Comparison of ENCODE assay signal across 11 cellular contexts in the genomic region with DNA sequence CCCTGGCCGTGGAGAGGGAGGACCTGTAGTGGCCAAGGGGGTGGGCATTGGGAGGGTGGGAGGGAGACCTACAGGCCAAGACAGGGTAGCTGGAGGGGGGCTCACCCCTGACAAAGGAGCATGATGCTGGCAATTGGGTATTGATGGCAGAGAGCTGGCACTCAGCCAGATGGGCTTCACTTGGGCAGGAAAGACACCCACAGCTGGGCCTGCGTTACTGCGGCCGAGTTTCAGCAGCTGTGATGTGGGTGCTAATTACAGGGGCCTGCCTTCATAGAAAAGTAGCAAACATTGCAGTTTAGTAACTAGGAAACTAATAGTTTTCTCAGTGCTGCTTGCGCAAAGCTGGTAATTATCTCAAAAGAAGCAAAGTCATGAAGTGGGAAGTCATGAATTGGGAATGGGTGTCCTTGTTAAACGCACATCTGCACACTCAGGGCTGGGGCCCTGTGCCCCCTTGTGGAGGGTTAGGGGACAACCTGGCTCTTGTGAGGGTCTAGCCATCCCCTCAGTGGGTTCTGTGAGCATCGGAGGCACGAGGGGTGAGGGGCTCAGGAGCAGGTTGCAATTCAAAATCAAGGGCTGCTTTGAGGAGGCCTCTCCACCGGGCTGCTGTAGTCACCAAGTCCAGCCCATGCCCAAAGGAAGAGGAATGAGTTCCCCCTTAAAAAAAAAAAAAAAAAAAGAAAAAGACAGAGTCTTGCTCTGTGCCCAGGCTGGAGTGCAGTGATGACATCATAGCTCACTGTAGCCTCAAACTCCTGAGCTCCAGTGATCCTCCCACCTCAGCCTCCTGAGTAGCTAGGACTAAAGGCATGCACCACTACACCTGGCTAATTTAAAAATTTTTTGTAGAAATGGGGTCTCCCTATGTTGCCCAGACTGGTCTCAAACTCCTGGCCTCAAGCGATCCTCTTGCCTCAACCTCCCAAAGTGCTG. TPM values are rescaled to one million over a fixed set of nuclear protein-coding genes. Genes with fewer than 3 reads are reported as not detected.
DNase-seq lines count a peak whose midpoint lies in the region; ATAC-seq, FAIRE-seq and TF ChIP-seq lines count a peak whose summit lies in the region.
"Had no signal": no experiment of that assay in that cellular context is flagged by ENCODE, and none has a peak within 500 bp of the region (broad histone marks: within the 10 kb centered on the region; RNA-seq: fewer than 3 reads in every experiment).

No MANE protein-coding gene starts in this region.

- DNase-seq in NCI-H446 (lab: John Stamatoyannopoulos, UW): peak; percentile 7 to 41
- DNase-seq in NCI-H446 treated with DMSO at 0.1 percent for 48 hours (lab: John Stamatoyannopoulos, UW): no peak
- DNase-seq in NB4 (ENCODE audit: low read depth): peak; percentile 68
- no peak for DNase-seq in bronchial epithelial cell (ENCODE audit: low read depth)
- DNase-seq in progenitor cell of endocrine pancreas (ENCODE audit: low spot score, unreplicated experiment): no peak
- DNase-seq in GOT3 (lab: John Stamatoyannopoulos, UW): no peak
- DNase-seq: cortex of kidney, KG1 had no signal

- peak overlapping the region; percentile 77 for H3K27ac Mint-ChIP-seq in progenitor cell of endocrine pancreas

- peaks cover 18% of the 10 kb centered on the region for H3K4me1 Mint-ChIP-seq in progenitor cell of endocrine pancreas (ENCODE audit: low read depth)

- ATAC-seq in HG02759 (IDR thresholded peaks at IDR 0.05; ENCODE audit: unreplicated experiment): no peak
- ATAC-seq in GM21529 (IDR thresholded peaks at IDR 0.05; ENCODE audit: unreplicated experiment): no peak

- H3K36me3 Mint-ChIP-seq in progenitor cell of endocrine pancreas (ENCODE audit: insufficient read depth): peaks cover 8% of the 10 kb centered on the region

- H3K27me3 Mint-ChIP-seq in progenitor cell of endocrine pancreas: no peaks in the 10 kb centered on the region

- TF ChIP-seq POLR2A in NB4 (IDR thresholded peaks at IDR 0.05; ENCODE audit: extremely low read depth, insufficient read length): no peak

- no peaks in the 10 kb centered on the region for H3K27me3 ChIP-seq in bronchial epithelial cell (ENCODE audit: control insufficient read depth, insufficient read depth, low read length)
- H3K27me3 ChIP-seq: BLaER1 treated with 17β-estradiol and CSF1 and Interleukin-3, amounts not matched to agents 10 nM and 100 nM had no signal

- H3K4me3 Mint-ChIP-seq in progenitor cell of endocrine pancreas (ENCODE audit: low read depth): no peak overlapping the region

- H3K9me3 Mint-ChIP-seq in progenitor cell of endocrine pancreas (ENCODE audit: low read depth): no peaks in the 10 kb centered on the region

- H3K4me3 ChIP-seq in NB4 (ENCODE audit: low read depth, low read length) (no peak overlapping the region), bronchial epithelial cell (ENCODE audit: low read depth, low read length) (no peak overlapping the region)
- H3K4me3 ChIP-seq: BLaER1 treated with 17β-estradiol and CSF1 and Interleukin-3, amounts not matched to agents 10 nM and 100 nM had no signal

- H3K36me3 ChIP-seq in bronchial epithelial cell (ENCODE audit: control insufficient read depth, insufficient read depth, low read length): peaks cover 30% of the 10 kb centered on the region

- peak; percentile 62 for TF ChIP-seq CTCF in NB4 (IDR thresholded peaks at IDR 0.05; ENCODE audit: low read depth, low read length)
- TF ChIP-seq CTCF in bronchial epithelial cell (IDR thresholded peaks at IDR 0.05; ENCODE audit: insufficient read depth, low read length, severe bottlenecking): peak; percentile 36
- TF ChIP-seq CTCF in progenitor cell of endocrine pancreas (IDR thresholded peaks at IDR 0.05; ENCODE audit: unreplicated experiment): peak; percentile 63

- FAIRE-seq in bronchial epithelial cell (lab: Jason Lieb, UNC): no peak

RNA-seq across cellular contexts. Expression of gene TXNRD2, which starts 24.4 kb away (rescaled TPM):
- 12.9 and 19.1 TPM in 2 replicates for total RNA-seq in bronchial epithelial cell
- 14.0 and 14.3 TPM in 2 replicates for total RNA-seq in progenitor cell of endocrine pancreas

RNA-seq across cellular contexts. Expression of gene COMT, which starts 24.5 kb away (rescaled TPM):
- total RNA-seq in bronchial epithelial cell: 221 and 272 TPM in 2 replicates
- total RNA-seq in progenitor cell of endocrine pancreas: 48.7 and 58.2 TPM in 2 replicates

RNA-seq across cellular contexts. Expression of gene ARVCF, which starts 50.6 kb away (rescaled TPM):
- 19.2 and 23.2 TPM in 2 replicates for total RNA-seq in bronchial epithelial cell
- 95.3 and 101 TPM in 2 replicates for total RNA-seq in progenitor cell of endocrine pancreas

RNA-seq across cellular contexts. Expression of gene TANGO2, which starts 54.9 kb away (rescaled TPM):
- total RNA-seq in bronchial epithelial cell (41.6 and 44.2 TPM in 2 replicates), progenitor cell of endocrine pancreas (19.9 and 21.8 TPM in 2 replicates)

Comparison
In these comparisons a context has a peak if more than half of its experiments do, and no peak if none do; other contexts are left out.
1. DNase-seq: peak in NCI-H446 (2 of 2) and NB4 (single experiment); none in NCI-H446 treated with DMSO at 0.1 percent for 48 hours (single experiment), bronchial epithelial cell (single experiment), progenitor cell of endocrine pancreas (single experiment) and GOT3 (single experiment).
2. Peak in every context shown above with its lines, with median percentiles within 50 percentile points of each other: CTCF ChIP-seq.